8 cellular contexts compared by ENCODE assay signal in the genomic region with DNA sequence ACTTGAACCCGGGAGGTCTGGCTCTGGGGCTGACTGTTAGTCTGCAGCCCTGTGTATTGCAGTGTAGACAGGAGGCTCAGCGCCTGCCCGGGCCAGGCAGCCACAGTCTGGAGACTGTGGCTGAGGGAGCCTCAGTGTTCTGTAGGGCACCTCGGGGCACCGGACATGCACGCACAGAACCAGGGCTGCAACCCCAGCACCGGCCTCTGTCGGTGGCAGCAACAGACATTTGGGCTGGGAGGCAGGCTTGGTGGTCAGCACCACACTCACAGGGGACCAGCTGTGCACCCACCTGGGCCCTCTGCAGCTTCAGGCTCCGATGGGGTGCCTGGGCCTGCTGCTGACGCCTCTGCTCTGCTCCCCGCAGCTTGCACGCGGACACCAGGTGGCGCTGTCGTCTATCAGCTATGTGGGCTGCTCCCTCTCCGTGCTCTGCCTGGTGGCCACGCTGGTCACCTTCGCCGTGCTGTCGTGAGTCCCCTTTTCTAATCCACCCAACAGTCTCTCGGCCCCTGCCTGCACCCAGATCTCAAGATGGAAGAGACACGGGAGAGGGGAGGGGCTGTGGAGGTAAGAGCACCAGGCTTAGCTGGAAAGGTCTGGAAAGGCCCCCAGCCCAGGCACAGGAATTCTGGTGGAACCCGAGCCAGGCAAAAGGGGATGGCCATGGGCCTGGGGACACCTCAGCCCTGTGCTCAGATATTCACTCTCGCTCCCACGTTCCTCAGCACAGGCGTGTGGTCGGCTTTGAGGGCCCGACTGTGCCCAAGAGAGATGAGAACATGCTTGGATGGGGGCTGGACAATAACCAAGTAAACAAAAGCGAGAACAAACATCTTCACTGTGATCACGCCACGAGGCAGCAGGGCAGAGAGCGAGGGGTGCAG.
A peak's percentile ranks its signal among the peaks of the same experiment; 100 is the strongest.
DNase-seq lines count a peak whose midpoint lies in the region; ATAC-seq, FAIRE-seq and TF ChIP-seq lines count a peak whose summit lies in the region.

No MANE protein-coding gene starts in this region.

- CTCF ChIA-PET in Calu3 (lab: Charles Lee): interaction anchor here (0.6 to 3.1 kb wide), 11 partner anchors 10 to 726 kb away, joined by 3 to 30 read pairs (median 5); no protein-coding TSS in a partner anchor

- TF ChIP-seq POLR2A in gastroesophageal sphincter (IDR thresholded peaks at IDR 0.05) (no peak), tibial nerve (IDR thresholded peaks at IDR 0.05) (no peak)

- DNase-seq in Calu3 (peak; percentile 94), SHP77 (lab: John Stamatoyannopoulos, UW) (peak; percentile 79 to 81), activated gamma-delta T cell (lab: John Stamatoyannopoulos, UW) (peak; percentile 47), pancreas (peak; percentile 63 to 98 (median 86)), tibial nerve (ENCODE audit: low spot score in 2 of 2) (peak; percentile 89 to 92)

- H3K9me3 Mint-ChIP-seq in Calu3 (ENCODE audit: low read depth, unreplicated experiment): no peaks in the 10 kb centered on the region

- no peak for FAIRE-seq in pancreas (lab: Jason Lieb, UNC)

- TF ChIP-seq CTCF in Calu3 (IDR thresholded peaks at IDR 0.05; ENCODE audit: unreplicated experiment) (peak; percentile 92), gastroesophageal sphincter (IDR thresholded peaks at IDR 0.05) (peak in 3 of 4 experiments; percentile 86 to 96 (median 92)), pancreas (IDR thresholded peaks at IDR 0.05) (peak; percentile 70 to 90 (median 89)), tibial nerve (IDR thresholded peaks at IDR 0.05) (peak; percentile 87 to 98 (median 94))

- H3K36me3 ChIP-seq in gastroesophageal sphincter: peaks cover 0 to 29% of the 10 kb centered on the region in 2 donors
- no peaks in the 10 kb centered on the region for H3K36me3 ChIP-seq in pancreas
- peaks cover 0 to 12% (median 0%) of the 10 kb centered on the region in 3 donors for H3K36me3 ChIP-seq in tibial nerve

- peaks cover 37% of the 10 kb centered on the region for H3K27me3 Mint-ChIP-seq in Calu3 (ENCODE audit: unreplicated experiment)

- ATAC-seq in GM21423 (IDR thresholded peaks at IDR 0.05; ENCODE audit: unreplicated experiment): peak; percentile 42
- ATAC-seq in gastroesophageal sphincter: peak; percentile 85
- peak; percentile 91 to 97 (median 96) for ATAC-seq in pancreas

- H3K9me3 ChIP-seq in gastroesophageal sphincter: peaks cover 0 to 3% (median 0%) of the 10 kb centered on the region in 3 donors
- H3K9me3 ChIP-seq in pancreas: no peaks in the 10 kb centered on the region
- no peaks in the 10 kb centered on the region for H3K9me3 ChIP-seq in tibial nerve

- no TSS peak for BruUV-seq in Calu3 (replicated peaks; lab: Mats Ljungman, UMichigan)

- peak overlapping the region in 1 of 4 donors; percentile 27 for H3K27ac ChIP-seq in gastroesophageal sphincter
- H3K27ac ChIP-seq in pancreas: no peak overlapping the region
- H3K27ac ChIP-seq in tibial nerve: peak overlapping the region; percentile 29 to 84 (median 61)

- intact Hi-C loops in Calu3 (cut with micrococcal nuclease; ENCODE audit: unreplicated experiment) (loop anchor here (1.0 to 10.0 kb wide), 2 partner anchors 350 to 730 kb away; no protein-coding TSS in a partner anchor), pancreas (cut with DNase I) (loop anchor here in 2 of 3 donors (10.0 kb wide), 2 partner anchors 350 to 900 kb away; no protein-coding TSS in a partner anchor)

- H3K36me3 Mint-ChIP-seq in Calu3 (ENCODE audit: insufficient read depth, unreplicated experiment): no peaks in the 10 kb centered on the region

- no peak overlapping the region for H3K27ac Mint-ChIP-seq in Calu3 (ENCODE audit: unreplicated experiment)

- WGBS in gastroesophageal sphincter (ENCODE audit: low coverage in 1 of 2), 2 donors: 67 to 76% methylated on average over 3 to 6 of the region's 32 CpGs
- WGBS in pancreas, 2 donors: 37 to 39% methylated on average over 32 of the region's 32 CpGs
- 22 to 30% methylated on average over 23 to 31 of the region's 32 CpGs for WGBS in tibial nerve, 2 donors

- H3K4me3 Mint-ChIP-seq in Calu3 (ENCODE audit: low read depth, unreplicated experiment): no peak overlapping the region

- no peaks in the 10 kb centered on the region for H3K4me1 Mint-ChIP-seq in Calu3 (ENCODE audit: low read depth, unreplicated experiment)

- peaks cover 0 to 18% (median 7%) of the 10 kb centered on the region in 3 donors for H3K4me1 ChIP-seq in gastroesophageal sphincter
- H3K4me1 ChIP-seq in pancreas: no peaks in the 10 kb centered on the region
- H3K4me1 ChIP-seq in tibial nerve: peaks cover 0 to 44% (median 12%) of the 10 kb centered on the region in 4 donors

- no peak for TF ChIP-seq EP300 in Ishikawa (IDR thresholded peaks at IDR 0.05; ENCODE audit: borderline replicate concordance)
- TF ChIP-seq EP300 in gastroesophageal sphincter (IDR thresholded peaks at IDR 0.05): no peak
- TF ChIP-seq EP300 in tibial nerve (IDR thresholded peaks at IDR 0.05): peak in 1 of 2 donors; percentile 39

- H3K4me3 ChIP-seq in gastroesophageal sphincter (no peak overlapping the region), pancreas (no peak overlapping the region), tibial nerve (no peak overlapping the region)

- TF ChIP-seq RAD21 in Ishikawa (IDR thresholded peaks at IDR 0.05; ENCODE audit: low read depth): peak; percentile 85

- H3K27me3 ChIP-seq in gastroesophageal sphincter (no peaks in the 10 kb centered on the region), pancreas (no peaks in the 10 kb centered on the region), tibial nerve (no peaks in the 10 kb centered on the region)

TF ChIP-seq in Ishikawa, 13 proteins besides CTCF, POLR2A, EP300 and RAD21:
- TF ChIP-seq NFIC (IDR thresholded peaks at IDR 0.05) (no peak), FOXM1 (IDR thresholded peaks at IDR 0.05; ENCODE audit: borderline replicate concordance, low read depth) (no peak), YY1 (IDR thresholded peaks at IDR 0.05; ENCODE audit: low read depth) (no peak)

Comparison
In these comparisons a context has a peak if more than half of its experiments do, and no peak if none do; other contexts are left out.
1. ATAC-seq: peak in every context shown above with its lines; median percentile 96 in pancreas; 85 in gastroesophageal sphincter; 42 in GM21423.
2. H3K27ac ChIP-seq: peak in tibial nerve (4 of 4); none in pancreas (0 of 4).
3. Peak in every context shown above with its lines, with median percentiles within 50 percentile points of each other: DNase-seq and CTCF ChIP-seq.